20 cellular contexts compared by ENCODE assay signal in the genomic region with DNA sequence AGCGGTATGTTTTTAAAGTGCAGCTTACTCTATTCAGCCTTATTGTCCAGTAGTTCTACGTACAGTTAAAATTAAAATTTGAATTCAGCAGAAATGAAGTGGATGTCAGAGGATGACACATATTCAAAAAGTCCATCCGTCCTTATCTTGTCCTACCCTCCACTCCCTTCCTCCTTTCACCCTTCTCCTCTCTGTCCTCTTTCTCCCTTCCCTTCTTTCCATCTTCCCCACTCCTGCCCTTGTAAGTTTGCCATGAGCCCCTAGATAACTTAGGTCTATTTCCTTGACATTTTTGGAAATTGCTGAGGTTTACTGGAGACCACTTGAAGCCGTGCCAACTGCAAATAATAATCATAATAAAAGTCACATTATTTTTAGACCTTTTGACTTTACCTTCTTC.
DNase-seq lines count a peak whose midpoint lies in the region; ATAC-seq and TF ChIP-seq lines count a peak whose summit lies in the region.
"Had no signal": no experiment of that assay in that cellular context is flagged by ENCODE, and none has a peak within 500 bp of the region (broad histone marks: within the 10 kb centered on the region; RNA-seq: fewer than 3 reads in every experiment).

No MANE protein-coding gene starts in this region.

- H3K27ac ChIP-seq in breast epithelium (no peak overlapping the region), mammary epithelial cell (ENCODE audit: insufficient read depth, low read depth, low read length) (peak overlapping the region; percentile 2), muscle layer of duodenum (ENCODE audit: low read length) (peak overlapping the region; percentile 2)

- no TSS peak for BruUV-seq in MCF 10A (replicated peaks; lab: Mats Ljungman, UMichigan)
- no TSS peak for BruUV-seq in mammary epithelial cell (replicated peaks; lab: Mats Ljungman, UMichigan)

- peaks cover 99% of the 10 kb centered on the region for H3K79me2 ChIP-seq in mammary epithelial cell (ENCODE audit: insufficient read depth, low read length)

- no peak for DNase-seq in MCF 10A (ENCODE audit: unreplicated experiment)
- DNase-seq in breast epithelium (ENCODE audit: low spot score in 2 of 2) = no peak
- no peak for DNase-seq in mammary epithelial cell
- DNase-seq in NCI-H1048 (lab: John Stamatoyannopoulos, UW) = no peak
- DNase-seq in stimulated activated naive CD8-positive, alpha-beta T cell treated with anti-CD3 and anti-CD28 coated beads, Interleukin-15, Interleukin-2, amounts not matched to agents 100 U/mL and 50 U/mL, for 24 hours = no peak
- no peak for DNase-seq in cortex of kidney (lab: John Stamatoyannopoulos, UW)
- no peak for DNase-seq in amniotic stem cell (lab: John Stamatoyannopoulos, UW)
- DNase-seq: 8988T; activated CD4-positive, alpha-beta memory T cell treated with anti-CD3 and anti-CD28 coated beads, Interleukin-2, amount 10 ng/mL, durations not matched to agents 7 days and 5 days; activated naive CD4-positive, alpha-beta T cell; activated T-cell treated with anti-CD3 and anti-CD28 coated beads for 4 hours; Karpas-422; kidney glomerular epithelial cell; NCI-H1092; NCI-H2029; SK-N-SH; stimulated activated CD4-positive, alpha-beta T cell treated with anti-CD3 and anti-CD28 coated beads, Interleukin-4, amount 100 ng/mL, for 4 hours had no signal

- H3K4me1 ChIP-seq in breast epithelium (no peaks in the 10 kb centered on the region), mammary epithelial cell (ENCODE audit: insufficient read depth, low read length) (peaks cover 68% of the 10 kb centered on the region), muscle layer of duodenum (ENCODE audit: control insufficient read depth in 1 of 2, insufficient read depth in 2 of 2, low read length in 2 of 2) (peaks cover 11 to 51% of the 10 kb centered on the region in 2 donors)

- H2AFZ ChIP-seq in mammary epithelial cell (ENCODE audit: low read depth, low read length) = no peak overlapping the region
- H2AFZ ChIP-seq: GM23338 had no signal

- dilution Hi-C loops in mammary epithelial cell (cut with HindIII; ENCODE audit: low sequenced_read_pairs) = no loop called here

- H3K4me3 ChIP-seq in breast epithelium (no peak overlapping the region), mammary epithelial cell (replicated peaks in 1 of 3; ENCODE audit: insufficient read depth in 1 of 3, low read depth in 2 of 3, low read length in 3 of 3) (no peak overlapping the region), muscle layer of duodenum (ENCODE audit: low read depth in 1 of 2, low read length in 2 of 2) (no peak overlapping the region)
- H3K4me3 ChIP-seq: GM23338 had no signal

- H3K36me3 ChIP-seq in breast epithelium (no peaks in the 10 kb centered on the region), mammary epithelial cell (ENCODE audit: insufficient read depth, low read length) (peaks cover 4% of the 10 kb centered on the region), muscle layer of duodenum (ENCODE audit: control insufficient read depth in 1 of 2, insufficient read depth in 2 of 2, low read length in 2 of 2) (peaks cover 0 to 9% of the 10 kb centered on the region in 2 donors)

- ATAC-seq in stimulated activated naive CD8-positive, alpha-beta T cell treated with anti-CD3 and anti-CD28 coated beads, Interleukin-15, Interleukin-2, amounts not matched to agents 100 U/mL and 50 U/mL, for 24 hours = no peak
- ATAC-seq: GM23338 had no signal

- H3K4me2 ChIP-seq in mammary epithelial cell (ENCODE audit: insufficient read depth, low read depth, low read length) = no peak overlapping the region
- H3K4me2 ChIP-seq: GM23338, SK-N-SH had no signal

- no peak for TF ChIP-seq CTCF in MCF 10A (IDR thresholded peaks at IDR 0.05; ENCODE audit: unreplicated experiment)
- no peak for TF ChIP-seq CTCF in breast epithelium (IDR thresholded peaks at IDR 0.05)
- no peak for TF ChIP-seq CTCF in mammary epithelial cell (conservative IDR thresholded peaks at IDR 0.05 in 1 of 2, IDR thresholded peaks at IDR 0.05 in 1 of 2; ENCODE audit: extremely low read depth in 1 of 2, insufficient read depth in 1 of 2, low read depth in 1 of 2, low read length in 2 of 2)

- H3K9ac ChIP-seq in mammary epithelial cell (ENCODE audit: insufficient read depth, low read length) = no peak overlapping the region
- H3K9ac ChIP-seq: SK-N-SH had no signal

- H3K4me1 Mint-ChIP-seq in MCF 10A (ENCODE audit: insufficient read depth, unreplicated experiment) = peaks cover 54% of the 10 kb centered on the region

- CTCF ChIA-PET in MCF 10A (lab: Yijun Ruan, JAX) (interaction anchor here (0.5 to 1.1 kb wide), 3 partner anchors 13 to 127 kb away, joined by 3 read pairs; no protein-coding TSS in a partner anchor), mammary epithelial cell (lab: Charles Lee; ENCODE audit: low non-redundant PET) (interaction anchor here (0.9 kb wide), 1 partner anchor 59 kb away, joined by 10 read pairs; no protein-coding TSS in a partner anchor)

- peaks cover 7% of the 10 kb centered on the region for H3K36me3 Mint-ChIP-seq in MCF 10A (ENCODE audit: insufficient read depth, unreplicated experiment)

- peak overlapping the region; percentile 82 for H3K27ac Mint-ChIP-seq in MCF 10A (ENCODE audit: low read depth, unreplicated experiment)
- H3K27ac Mint-ChIP-seq: activated CD4-positive, alpha-beta memory T cell treated with anti-CD3 and anti-CD28 coated beads, Interleukin-2, amount 10 ng/mL, durations not matched to agents 7 days and 5 days; GM23338 had no signal

- no peaks in the 10 kb centered on the region for H4K20me1 ChIP-seq in mammary epithelial cell (ENCODE audit: insufficient read depth, low read length)

- POLR2A ChIA-PET in MCF 10A (lab: Yijun Ruan, JAX) = interaction anchor here (0.7 to 1.4 kb wide), 5 partner anchors 20 to 65 kb away, joined by 3 to 5 read pairs (median 4); no protein-coding TSS in a partner anchor

- H3K4me3 Mint-ChIP-seq in MCF 10A (ENCODE audit: unreplicated experiment) = no peak overlapping the region
- H3K4me3 Mint-ChIP-seq: activated CD4-positive, alpha-beta memory T cell treated with anti-CD3 and anti-CD28 coated beads, Interleukin-2, amount 10 ng/mL, durations not matched to agents 7 days and 5 days; GM23338; neural crest cell had no signal

- in situ Hi-C loops in mammary epithelial cell (cut with MboI; ENCODE audit: low sequenced_read_pairs in 2 of 2) = no loop called here

- H3K9me3 Mint-ChIP-seq in MCF 10A (ENCODE audit: unreplicated experiment) = no peaks in the 10 kb centered on the region
- H3K9me3 Mint-ChIP-seq: activated CD4-positive, alpha-beta memory T cell treated with anti-CD3 and anti-CD28 coated beads, Interleukin-2, amount 10 ng/mL, durations not matched to agents 7 days and 5 days; GM23338; neural crest cell had no signal

- H3K9me3 ChIP-seq in breast epithelium (no peaks in the 10 kb centered on the region), mammary epithelial cell (replicated peaks; ENCODE audit: insufficient read depth, low read length) (no peaks in the 10 kb centered on the region), muscle layer of duodenum (ENCODE audit: control insufficient read depth in 1 of 2, low read length in 2 of 2) (no peaks in the 10 kb centered on the region)
- H3K9me3 ChIP-seq: SK-N-SH had no signal

- TF ChIP-seq POLR2A in breast epithelium (IDR thresholded peaks at IDR 0.05) = no peak

- 98% methylated on average over 4 of the region's 4 CpGs for WGBS in mammary epithelial cell (ENCODE audit: low coverage, missing lambda C conversion rate)

- no peaks in the 10 kb centered on the region for H3K27me3 ChIP-seq in breast epithelium
- H3K27me3 ChIP-seq in mammary epithelial cell (ENCODE audit: insufficient read depth, low read length) = no peaks in the 10 kb centered on the region
- no peaks in the 10 kb centered on the region for H3K27me3 ChIP-seq in muscle layer of duodenum (ENCODE audit: low read depth, low read length)

- no peaks in the 10 kb centered on the region for H3K27me3 Mint-ChIP-seq in MCF 10A (ENCODE audit: insufficient read depth, unreplicated experiment)

- intact Hi-C loops in MCF 10A (cut with micrococcal nuclease) (no loop called here), breast epithelium (cut with DNase I; ENCODE audit: low total_unique reads) (no loop called here), mammary epithelial cell (cut with micrococcal nuclease) (no loop called here)

Comparison
In these comparisons a context has a peak if more than half of its experiments do, and no peak if none do; other contexts are left out.
1. H3K27ac ChIP-seq: peak in mammary epithelial cell (single experiment) and muscle layer of duodenum (single experiment); none in breast epithelium (0 of 2).